ENCODE assay signal across 12 cellular contexts in the genomic region with DNA sequence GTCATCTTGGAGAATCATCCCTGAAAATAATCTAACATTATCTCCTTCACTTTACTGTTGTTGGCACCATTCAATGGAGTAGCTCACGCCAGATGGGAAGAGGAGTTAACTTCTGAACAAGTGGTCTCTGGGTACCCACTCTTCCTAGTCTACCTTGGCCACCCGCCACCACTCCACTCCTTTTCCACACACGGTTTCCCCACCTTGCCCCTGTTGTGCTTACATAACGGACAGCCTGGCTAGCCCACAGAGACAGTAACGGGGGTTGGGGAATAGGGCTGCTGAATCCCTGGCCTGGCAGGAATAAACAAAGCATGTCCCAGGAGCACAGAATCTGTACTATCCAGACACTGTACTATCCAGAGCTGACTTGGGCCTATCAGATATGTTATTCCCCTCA. TPM values are rescaled to one million over a fixed set of nuclear protein-coding genes. Genes with fewer than 3 reads are reported as not detected.
DNase-seq lines count a peak whose midpoint lies in the region; FAIRE-seq and TF ChIP-seq lines count a peak whose summit lies in the region.
"Had no signal": no experiment of that assay in that cellular context is flagged by ENCODE, and none has a peak within 500 bp of the region (broad histone marks: within the 10 kb centered on the region; RNA-seq: fewer than 3 reads in every experiment).

No MANE protein-coding gene starts in this region.

- intact Hi-C loops in CD14-positive monocyte (cut with micrococcal nuclease) = loop anchor here in 1 of 2 donors (2.0 to 10.0 kb wide), 2 partner anchors 40 to 210 kb away; partner anchors contain the start of gene RHBDF2

- H3K4me3 ChIP-seq in CD8-positive, alpha-beta memory T cell (ENCODE audit: low read length) = no peak overlapping the region
- H3K4me3 ChIP-seq in astrocyte (ENCODE audit: insufficient read depth, low read depth, low read length) = no peak overlapping the region
- no peak overlapping the region for H3K4me3 ChIP-seq in rectal smooth muscle tissue (ENCODE audit: low read length)
- H3K4me3 ChIP-seq in MM.1S (ENCODE audit: low read length) = no peak overlapping the region
- H3K4me3 ChIP-seq in hepatocyte = no peak overlapping the region
- H3K4me3 ChIP-seq: lower lobe of right lung, pancreas, skin epidermis had no signal

- H3K79me2 ChIP-seq in astrocyte (ENCODE audit: insufficient read depth, low read length) (peaks cover 54% of the 10 kb centered on the region), MM.1S (ENCODE audit: low read length) (peaks cover 24% of the 10 kb centered on the region), hepatocyte (peaks cover 12% of the 10 kb centered on the region)

- no peak overlapping the region for H2AFZ ChIP-seq in astrocyte (ENCODE audit: low read depth, low read length)
- no peak overlapping the region for H2AFZ ChIP-seq in MM.1S (ENCODE audit: low read length)
- no peak overlapping the region for H2AFZ ChIP-seq in hepatocyte

- H3K4me3 Mint-ChIP-seq in CD14-positive monocyte (no peak overlapping the region), astrocyte (ENCODE audit: unreplicated experiment) (no peak overlapping the region)
- no peak overlapping the region for H3K4me3 Mint-ChIP-seq in CD8-positive, alpha-beta memory T cell

- H3K36me3 Mint-ChIP-seq in CD14-positive monocyte (peaks cover 52 to 65% of the 10 kb centered on the region in 2 donors), astrocyte (ENCODE audit: low read depth, unreplicated experiment) (peaks cover 11% of the 10 kb centered on the region)
- H3K36me3 Mint-ChIP-seq in CD8-positive, alpha-beta memory T cell = peaks cover 9 to 53% (median 10%) of the 10 kb centered on the region in 3 donors

- H3K27ac Mint-ChIP-seq in CD14-positive monocyte (peak overlapping the region in 5 of 7 donors; percentile 15 to 77 (median 56)), astrocyte (ENCODE audit: unreplicated experiment) (peak overlapping the region; percentile 27)
- peak overlapping the region in 7 of 8 donors; percentile 15 to 99 (median 96) for H3K27ac Mint-ChIP-seq in CD8-positive, alpha-beta memory T cell

- peaks cover 0 to 8% (median 2%) of the 10 kb centered on the region in 7 donors for H3K9me3 Mint-ChIP-seq in CD14-positive monocyte
- H3K9me3 Mint-ChIP-seq in CD8-positive, alpha-beta memory T cell = no peaks in the 10 kb centered on the region
- H3K9me3 Mint-ChIP-seq in astrocyte (ENCODE audit: unreplicated experiment) = no peaks in the 10 kb centered on the region
- H3K9me3 Mint-ChIP-seq: T-helper 2 cell treated with Interferon-gamma antibody and Interleukin-4, amounts not matched to agents 5 μg/mL and 100 μg/mL, for 36 hours had no signal

- CTCF ChIA-PET in CD8-positive, alpha-beta memory T cell (lab: Charles Lee) = interaction anchor here (0.9 to 5.7 kb wide), 14 partner anchors 9 to 191 kb away, joined by 3 to 52 read pairs (median 4); partner anchors contain the start of genes JMJD6, METTL23, MFSD11 and SRSF2

- H3K9me2 ChIP-seq in MM.1S (replicated peaks; ENCODE audit: insufficient read depth, low read length) (no peaks in the 10 kb centered on the region), hepatocyte (replicated peaks; ENCODE audit: insufficient read depth) (no peaks in the 10 kb centered on the region)

- H3K36me3 ChIP-seq in CD8-positive, alpha-beta memory T cell (ENCODE audit: insufficient read depth, low read length) = peaks cover 25% of the 10 kb centered on the region
- H3K36me3 ChIP-seq in astrocyte (ENCODE audit: insufficient read depth, low read length) (peaks cover 31% of the 10 kb centered on the region), rectal smooth muscle tissue (ENCODE audit: control insufficient read depth, insufficient read depth, low read length) (peaks cover 25% of the 10 kb centered on the region), MM.1S (replicated peaks; ENCODE audit: insufficient read depth, low read length) (peaks cover 3% of the 10 kb centered on the region; the same call in 1 of the 2 replicates), hepatocyte (replicated peaks; ENCODE audit: insufficient read depth, low read depth) (peaks cover 3% of the 10 kb centered on the region)

- no peaks in the 10 kb centered on the region for H3K27me3 ChIP-seq in CD8-positive, alpha-beta memory T cell (ENCODE audit: insufficient read depth, low read length, poor library complexity, severe bottlenecking)
- H3K27me3 ChIP-seq in astrocyte (ENCODE audit: insufficient read depth, low read length) = no peaks in the 10 kb centered on the region
- no peaks in the 10 kb centered on the region for H3K27me3 ChIP-seq in rectal smooth muscle tissue (ENCODE audit: control insufficient read depth, insufficient read depth, low read length)
- H3K27me3 ChIP-seq in MM.1S (replicated peaks; ENCODE audit: insufficient read depth, low read length) = 0 out of 2 replicates have a peak, but pooled peaks cover 5% of the 10 kb centered on the region
- no peaks in the 10 kb centered on the region for H3K27me3 ChIP-seq in hepatocyte
- H3K27me3 ChIP-seq: pancreas had no signal

- DNase-seq in CD14-positive monocyte (ENCODE audit: low spot score) (no peak), astrocyte (ENCODE audit: low read depth) (no peak), MM.1S (no peak), NCI-H1417 treated with DMSO at 0.1 percent for 48 hours (lab: John Stamatoyannopoulos, UW) (no peak), hepatocyte (ENCODE audit: low spot score) (no peak)
- no peak for DNase-seq in CD8-positive, alpha-beta memory T cell
- DNase-seq: cerebellar nuclear complex had no signal

- H4K20me1 ChIP-seq in astrocyte (ENCODE audit: insufficient read depth, low read length) (peaks cover 59% of the 10 kb centered on the region), MM.1S (ENCODE audit: insufficient read depth, low read length) (no peaks in the 10 kb centered on the region), hepatocyte (ENCODE audit: insufficient read depth, poor library complexity, severe bottlenecking) (no peaks in the 10 kb centered on the region)

- H3K27ac ChIP-seq in CD8-positive, alpha-beta memory T cell (ENCODE audit: low read depth, low read length) = no peak overlapping the region
- H3K27ac ChIP-seq in astrocyte (ENCODE audit: low read depth, low read length) = no peak overlapping the region
- peak overlapping the region; percentile 47 for H3K27ac ChIP-seq in rectal smooth muscle tissue (ENCODE audit: low read depth, low read length)
- H3K27ac ChIP-seq in MM.1S (ENCODE audit: low read length) = no peak overlapping the region
- no peak overlapping the region for H3K27ac ChIP-seq in hepatocyte

- FAIRE-seq in astrocyte (lab: Jason Lieb, UNC) = no peak
- FAIRE-seq: pancreas had no signal

- no peak for TF ChIP-seq CTCF in CD14-positive monocyte (IDR thresholded peaks at IDR 0.05)
- no peak for TF ChIP-seq CTCF in astrocyte (IDR thresholded peaks at IDR 0.05; ENCODE audit: insufficient read depth, low read depth, low read length)
- TF ChIP-seq CTCF in MM.1S (IDR thresholded peaks at IDR 0.05; ENCODE audit: low read length) = no peak
- no peak for TF ChIP-seq CTCF in hepatocyte (IDR thresholded peaks at IDR 0.05; ENCODE audit: poor library complexity)

- peaks cover 41% of the 10 kb centered on the region for H3K4me1 Mint-ChIP-seq in CD14-positive monocyte
- peaks cover 47 to 69% (median 50%) of the 10 kb centered on the region in 3 donors for H3K4me1 Mint-ChIP-seq in CD8-positive, alpha-beta memory T cell
- H3K4me1 Mint-ChIP-seq in astrocyte (ENCODE audit: low read depth, unreplicated experiment) = peaks cover 28% of the 10 kb centered on the region

- POLR2A ChIA-PET in CD8-positive, alpha-beta memory T cell (lab: Charles Lee) = interaction anchor here (0.5 to 5.8 kb wide), 4 partner anchors 11 to 95 kb away, joined by 3 to 51 read pairs (median 4); partner anchors contain the start of genes JMJD6 and METTL23

- peaks cover 16 to 23% (median 17%) of the 10 kb centered on the region in 3 donors for H3K27me3 Mint-ChIP-seq in CD14-positive monocyte (ENCODE audit: low read depth in 3 of 3)
- H3K27me3 Mint-ChIP-seq in CD8-positive, alpha-beta memory T cell = no peaks in the 10 kb centered on the region
- no peaks in the 10 kb centered on the region for H3K27me3 Mint-ChIP-seq in astrocyte (ENCODE audit: low read depth, unreplicated experiment)

- H3K9ac ChIP-seq in astrocyte (ENCODE audit: low read length) = no peak overlapping the region
- H3K9ac ChIP-seq in rectal smooth muscle tissue (ENCODE audit: low read length) = no peak overlapping the region
- no peak overlapping the region for H3K9ac ChIP-seq in MM.1S (ENCODE audit: low read length)

- WGBS in hepatocyte (ENCODE audit: low lambda C conversion rate, missing lambda C conversion rate) = 80% methylated on average over 5 of the region's 5 CpGs

- H3F3A ChIP-seq in MM.1S (ENCODE audit: insufficient read depth, low read length) = peaks cover 29% of the 10 kb centered on the region

- peaks cover 37% of the 10 kb centered on the region for H3K4me1 ChIP-seq in CD8-positive, alpha-beta memory T cell (ENCODE audit: insufficient read depth, low read length)
- peaks cover 38% of the 10 kb centered on the region for H3K4me1 ChIP-seq in astrocyte (ENCODE audit: insufficient read depth, low read length)
- peaks cover 9% of the 10 kb centered on the region for H3K4me1 ChIP-seq in rectal smooth muscle tissue (ENCODE audit: control insufficient read depth, insufficient read depth, low read length)
- H3K4me1 ChIP-seq in MM.1S (ENCODE audit: low read length) = peaks cover 23% of the 10 kb centered on the region
- peaks cover 17% of the 10 kb centered on the region for H3K4me1 ChIP-seq in hepatocyte (ENCODE audit: insufficient read depth)

- H3K9me3 ChIP-seq in CD8-positive, alpha-beta memory T cell (ENCODE audit: low read length) = no peaks in the 10 kb centered on the region
- H3K9me3 ChIP-seq in astrocyte (ENCODE audit: insufficient read depth, low read depth, low read length) (no peaks in the 10 kb centered on the region), MM.1S (replicated peaks; ENCODE audit: insufficient read depth, low read length) (no peaks in the 10 kb centered on the region), hepatocyte (ENCODE audit: low read depth) (no peaks in the 10 kb centered on the region)
- H3K9me3 ChIP-seq: lower lobe of right lung, pancreas had no signal

- H3K4me2 ChIP-seq in astrocyte (ENCODE audit: low read length) = no peak overlapping the region
- no peak overlapping the region for H3K4me2 ChIP-seq in MM.1S (ENCODE audit: low read depth, low read length)
- H3K4me2 ChIP-seq in hepatocyte = no peak overlapping the region

RNA-seq across cellular contexts. Expression of gene MXRA7, which starts 3.6 kb away (rescaled TPM):
- polyA plus RNA-seq in CD14-positive monocyte = under 1 TPM; 0.30 to 0.81 TPM
- 10 to 100 TPM; 27.1 to 29.1 TPM for total RNA-seq in CD8-positive, alpha-beta memory T cell
- polyA plus RNA-seq in CD8-positive, alpha-beta memory T cell = 30.6 TPM
- total RNA-seq in astrocyte = 177 and 179 TPM in 2 replicates
- 101 and 102 TPM in 2 replicates for total RNA-seq in hepatocyte
- polyA plus RNA-seq in hepatocyte = 117 and 138 TPM in 2 replicates

RNA-seq across cellular contexts. Expression of gene JMJD6, which starts 12.1 kb away (rescaled TPM):
- polyA plus RNA-seq in CD14-positive monocyte = 10 to 100 TPM; 24.6 to 26.2 TPM
- 10 to 100 TPM; 62.7 to 66.8 TPM for total RNA-seq in CD8-positive, alpha-beta memory T cell
- polyA plus RNA-seq in CD8-positive, alpha-beta memory T cell = 37.1 TPM
- 45.5 and 47.2 TPM in 2 replicates for total RNA-seq in astrocyte
- 19.3 and 19.5 TPM in 2 replicates for total RNA-seq in hepatocyte
- polyA plus RNA-seq in hepatocyte = 34.5 and 44.8 TPM in 2 replicates

RNA-seq across cellular contexts. Expression of gene METTL23, which starts 12.3 kb away (rescaled TPM):
- polyA plus RNA-seq in CD14-positive monocyte = 10 to 100 TPM; 56.5 to 71.3 TPM
- total RNA-seq in CD8-positive, alpha-beta memory T cell = 10 to 100 TPM; 43.6 to 44.6 TPM
- 152 TPM for polyA plus RNA-seq in CD8-positive, alpha-beta memory T cell
- total RNA-seq in astrocyte = 24.3 and 26.0 TPM in 2 replicates
- 36.6 and 36.8 TPM in 2 replicates for total RNA-seq in hepatocyte
- polyA plus RNA-seq in hepatocyte = 48.0 and 56.5 TPM in 2 replicates

RNA-seq across cellular contexts. Expression of gene SRSF2, which starts 22.8 kb away (rescaled TPM):
- 100 to 1,000 TPM; 124 to 125 TPM for polyA plus RNA-seq in CD14-positive monocyte
- total RNA-seq in CD8-positive, alpha-beta memory T cell = 100 to 1,000 TPM; 626 to 630 TPM
- polyA plus RNA-seq in CD8-positive, alpha-beta memory T cell = 111 TPM
- 143 and 176 TPM in 2 replicates for total RNA-seq in astrocyte
- 152 and 157 TPM in 2 replicates for total RNA-seq in hepatocyte
- 152 and 173 TPM in 2 replicates for polyA plus RNA-seq in hepatocyte

RNA-seq across cellular contexts. Expression of gene MFSD11, which starts 23.6 kb away (rescaled TPM):
- polyA plus RNA-seq in CD14-positive monocyte (10 to 100 TPM; 23.8 to 24.8 TPM), hepatocyte (35.4 and 43.5 TPM in 2 replicates)
- 10 to 100 TPM; 22.3 to 22.9 TPM for total RNA-seq in CD8-positive, alpha-beta memory T cell
- polyA plus RNA-seq in CD8-positive, alpha-beta memory T cell = 28.4 TPM
- total RNA-seq in astrocyte (20.1 and 20.9 TPM in 2 replicates), hepatocyte (59.4 and 66.6 TPM in 2 replicates)

Comparison
In these comparisons a context has a peak if more than half of its experiments do, and no peak if none do; other contexts are left out.
1. H3K27ac Mint-ChIP-seq: peak in every context shown above with its lines; median percentile 96 in CD8-positive, alpha-beta memory T cell; 56 in CD14-positive monocyte; 27 in astrocyte.